In the genomic region with DNA sequence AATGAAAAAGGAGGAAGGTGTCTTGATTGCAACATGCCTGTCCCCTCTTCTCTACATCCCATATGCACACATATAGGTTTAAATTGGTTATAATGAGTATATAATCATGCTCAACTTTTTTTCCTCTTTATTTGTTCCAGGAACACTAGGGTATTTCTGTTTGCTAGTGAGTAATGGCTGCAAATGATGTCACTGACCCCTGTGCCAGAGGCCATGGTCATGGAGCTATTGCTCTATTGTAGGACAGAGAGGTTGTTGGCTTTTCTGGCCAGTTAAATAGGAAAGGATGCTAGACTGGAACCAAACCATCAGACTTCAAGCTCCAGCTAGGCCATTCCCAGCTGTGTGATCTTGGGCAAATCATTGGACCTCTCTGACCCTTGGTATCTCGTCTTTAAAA, we compare ENCODE assay signal across 13 cellular contexts. TPM values are rescaled to one million over a fixed set of nuclear protein-coding genes. Genes with fewer than 3 reads are reported as not detected.
DNase-seq lines count a peak whose midpoint lies in the region; ATAC-seq and TF ChIP-seq lines count a peak whose summit lies in the region.
"Had no signal": no experiment of that assay in that cellular context is flagged by ENCODE, and none has a peak within 500 bp of the region (broad histone marks: within the 10 kb centered on the region; RNA-seq: fewer than 3 reads in every experiment).

No MANE protein-coding gene starts in this region.

- no peaks in the 10 kb centered on the region for H3K9me3 ChIP-seq in body of pancreas
- H3K9me3 ChIP-seq in esophagus muscularis mucosa = no peaks in the 10 kb centered on the region
- H3K9me3 ChIP-seq: Peyer's patch had no signal

- TF ChIP-seq EP300 in esophagus muscularis mucosa (IDR thresholded peaks at IDR 0.05) = no peak

- H3K4me3 Mint-ChIP-seq in activated naive CD4-positive, alpha-beta T cell treated with anti-CD3 and anti-CD28 coated beads, Interleukin-2, amount 10 ng/mL, durations not matched to agents 7 days and 5 days = no peak overlapping the region

- H3K4me3 ChIP-seq in body of pancreas = no peak overlapping the region
- H3K4me3 ChIP-seq in esophagus muscularis mucosa = no peak overlapping the region
- H3K4me3 ChIP-seq: K562, Peyer's patch had no signal

- intact Hi-C loops in body of pancreas (cut with DNase I) = no loop called here
- intact Hi-C loops in esophagus muscularis mucosa (cut with DNase I) = no loop called here

- peak overlapping the region; percentile 99 for H3K27ac Mint-ChIP-seq in activated naive CD4-positive, alpha-beta T cell treated with anti-CD3 and anti-CD28 coated beads, Interleukin-2, amount 10 ng/mL, durations not matched to agents 7 days and 5 days

- peaks cover 93% of the 10 kb centered on the region for H3K4me1 Mint-ChIP-seq in activated naive CD4-positive, alpha-beta T cell treated with anti-CD3 and anti-CD28 coated beads, Interleukin-2, amount 10 ng/mL, durations not matched to agents 7 days and 5 days

- WGBS in body of pancreas, 2 donors = 67 to 75% methylated on average over 1 of the region's 1 CpG
- WGBS in esophagus muscularis mucosa = 90% methylated on average over 1 of the region's 1 CpG

- no peak for ATAC-seq in body of pancreas
- ATAC-seq: K562 had no signal

- H3K9me3 Mint-ChIP-seq in activated naive CD4-positive, alpha-beta T cell treated with anti-CD3 and anti-CD28 coated beads, Interleukin-2, amount 10 ng/mL, durations not matched to agents 7 days and 5 days = peaks cover 3% of the 10 kb centered on the region

- CTCF ChIA-PET in activated naive CD4-positive, alpha-beta T cell treated with anti-CD3 and anti-CD28 coated beads, Interleukin-2, amount 10 ng/mL, durations not matched to agents 7 days and 5 days (lab: Charles Lee) = interaction anchor here (0.9 to 2.1 kb wide), 3 partner anchors 10 to 67 kb away, joined by 3 to 6 read pairs (median 4); no protein-coding TSS in a partner anchor

- no peaks in the 10 kb centered on the region for H3K27me3 Mint-ChIP-seq in activated naive CD4-positive, alpha-beta T cell treated with anti-CD3 and anti-CD28 coated beads, Interleukin-2, amount 10 ng/mL, durations not matched to agents 7 days and 5 days

- no peaks in the 10 kb centered on the region for H3K36me3 ChIP-seq in body of pancreas (replicated peaks in 1 of 2; ENCODE audit: insufficient read depth in 1 of 2, low read depth in 2 of 2)
- no peaks in the 10 kb centered on the region for H3K36me3 ChIP-seq in esophagus muscularis mucosa
- H3K36me3 ChIP-seq: Peyer's patch had no signal

- TF ChIP-seq CTCF in body of pancreas (IDR thresholded peaks at IDR 0.05) (no peak), esophagus muscularis mucosa (IDR thresholded peaks at IDR 0.05) (no peak)

- H3K27me3 ChIP-seq in body of pancreas = no peaks in the 10 kb centered on the region
- no peaks in the 10 kb centered on the region for H3K27me3 ChIP-seq in esophagus muscularis mucosa
- H3K27me3 ChIP-seq: Peyer's patch had no signal

- peak overlapping the region in 2 of 4 donors; percentile 57 to 85 for H3K27ac ChIP-seq in body of pancreas
- H3K27ac ChIP-seq in esophagus muscularis mucosa (replicated peaks in 1 of 4) = no peak overlapping the region

- H3K4me1 ChIP-seq in body of pancreas (peaks cover 84% of the 10 kb centered on the region), esophagus muscularis mucosa (peaks cover 37 to 64% (median 45%) of the 10 kb centered on the region in 4 donors)

- peaks cover 60% of the 10 kb centered on the region for H3K36me3 Mint-ChIP-seq in activated naive CD4-positive, alpha-beta T cell treated with anti-CD3 and anti-CD28 coated beads, Interleukin-2, amount 10 ng/mL, durations not matched to agents 7 days and 5 days

- TF ChIP-seq POLR2A in body of pancreas (IDR thresholded peaks at IDR 0.05) = no peak
- TF ChIP-seq POLR2A in esophagus muscularis mucosa (IDR thresholded peaks at IDR 0.05; ENCODE audit: low read depth) = no peak

- no peak for DNase-seq in activated naive CD4-positive, alpha-beta T cell treated with anti-CD3 and anti-CD28 coated beads, Interleukin-2, amount 10 ng/mL, durations not matched to agents 7 days and 5 days
- DNase-seq in activated naive CD4-positive, alpha-beta T cell treated with Interleukin-2 at 50 U/mL for 16 hours = no peak
- DNase-seq in NOMO-1 treated with DMSO at 0.1 percent for 48 hours (lab: John Stamatoyannopoulos, UW; ENCODE audit: unreplicated experiment) (peak; percentile 78), body of pancreas (peak in 3 of 4 donors; percentile 38 to 52 (median 50)), esophagus muscularis mucosa (ENCODE audit: extremely low spot score) (no peak), dedifferentiated amniotic fluid mesenchymal stem cell (ENCODE audit: extremely low spot score) (no peak), retina (no peak)
- DNase-seq in stimulated activated CD8-positive, alpha-beta memory T cell treated with anti-CD3 and anti-CD28 coated beads, Interleukin-4, amount 100 ng/mL, for 48 hours = peak; percentile 28
- DNase-seq: activated CD4-positive, alpha-beta T cell treated with anti-CD3 and anti-CD28 coated beads for 4 hours; NCI-H146; NCI-H446 treated with DMSO at 0.1 percent for 48 hours; Peyer's patch had no signal

RNA-seq across cellular contexts. Expression of gene ARHGEF3, which starts 9.5 kb away (rescaled TPM):
- total RNA-seq in body of pancreas = 10 to 100 TPM; 27.4 to 38.7 TPM
- total RNA-seq in esophagus muscularis mucosa = 10 to 100 TPM in 3 of 4 donors, 1 to 10 TPM in 1; 9.0 to 14.7 (median 11.7) TPM

Comparison
In these comparisons a context has a peak if more than half of its experiments do, and no peak if none do; other contexts are left out.
1. DNase-seq: peak in NOMO-1 treated with DMSO at 0.1 percent for 48 hours (single experiment), body of pancreas (3 of 4) and stimulated activated CD8-positive, alpha-beta memory T cell treated with anti-CD3 and anti-CD28 coated beads, Interleukin-4, amount 100 ng/mL, for 48 hours (single experiment); none in activated naive CD4-positive, alpha-beta T cell treated with anti-CD3 and anti-CD28 coated beads, Interleukin-2, amount 10 ng/mL, durations not matched to agents 7 days and 5 days (single experiment), activated naive CD4-positive, alpha-beta T cell treated with Interleukin-2 at 50 U/mL for 16 hours (single experiment), esophagus muscularis mucosa (single experiment), dedifferentiated amniotic fluid mesenchymal stem cell (single experiment) and retina (single experiment).